Comparison of ENCODE assay signal across 1 cellular context in genomic region chr1:39842030-39842678, GRCh38.
TF ChIP-seq lines count a peak whose summit lies in the region.

No MANE protein-coding gene starts in this region.

TF ChIP-seq in K562, 482 proteins besides CTCF, POLR2A, EP300 and RAD21:
- TF ChIP-seq HES1 (IDR thresholded peaks at IDR 0.05; ENCODE audit: low read depth) (no peak), SIX5 (IDR thresholded peaks at IDR 0.05; ENCODE audit: borderline replicate concordance in 1 of 2, insufficient read depth in 1 of 2, low read depth in 1 of 2, low read length in 2 of 2) (no peak), CBX8 (IDR thresholded peaks at IDR 0.05; ENCODE audit: borderline replicate concordance, extremely low read depth, low read depth, low read length, poor library complexity, severe bottlenecking) (no peak), RB1 (IDR thresholded peaks at IDR 0.05; ENCODE audit: low read depth) (no peak), NCOR1 (IDR thresholded peaks at IDR 0.05) (no peak), ZNF263 (CRISPR knock-in tag; IDR thresholded peaks at IDR 0.05; ENCODE audit: borderline replicate concordance) (no peak), RBM25 (IDR thresholded peaks at IDR 0.05; ENCODE audit: low read depth, low read length, severe bottlenecking) (peak; percentile 56), ZFP36 (IDR thresholded peaks at IDR 0.05; ENCODE audit: low read depth, low read length, partially characterized antibody) (peak; percentile 57), CHCHD3 (CRISPR knock-in tag; IDR thresholded peaks at IDR 0.05) (no peak), ZNF253 (CRISPR knock-in tag; conservative IDR thresholded peaks at IDR 0.05) (no peak), CREB5 (CRISPR knock-in tag; IDR thresholded peaks at IDR 0.05) (no peak), KLF10 (CRISPR knock-in tag; IDR thresholded peaks at IDR 0.05) (no peak), ID3 (CRISPR knock-in tag; IDR thresholded peaks at IDR 0.05) (no peak), ID3 (tag; IDR thresholded peaks at IDR 0.05) (no peak), CC2D1A (IDR thresholded peaks at IDR 0.05) (no peak)
